Comparison of ENCODE assay signal across 1 cellular context in genomic region chr3:143478124-143478693, GRCh38.
TF ChIP-seq lines count a peak whose summit lies in the region.

No MANE protein-coding gene starts in this region.

TF ChIP-seq in K562, 482 proteins besides CTCF, POLR2A, EP300 and RAD21 (continued from another document):
- TF ChIP-seq STAT6 (CRISPR knock-in tag; IDR thresholded peaks at IDR 0.05) (no peak), ZNF717 (CRISPR knock-in tag; IDR thresholded peaks at IDR 0.05) (no peak), SAFB2 (IDR thresholded peaks at IDR 0.05; ENCODE audit: borderline replicate concordance, low read depth, low read length, severe bottlenecking) (no peak), GTF2E2 (tag; IDR thresholded peaks at IDR 0.05) (no peak), ZNF830 (CRISPR knock-in tag; IDR thresholded peaks at IDR 0.05) (no peak)
